3 cellular contexts compared by ENCODE assay signal in the genomic region with DNA sequence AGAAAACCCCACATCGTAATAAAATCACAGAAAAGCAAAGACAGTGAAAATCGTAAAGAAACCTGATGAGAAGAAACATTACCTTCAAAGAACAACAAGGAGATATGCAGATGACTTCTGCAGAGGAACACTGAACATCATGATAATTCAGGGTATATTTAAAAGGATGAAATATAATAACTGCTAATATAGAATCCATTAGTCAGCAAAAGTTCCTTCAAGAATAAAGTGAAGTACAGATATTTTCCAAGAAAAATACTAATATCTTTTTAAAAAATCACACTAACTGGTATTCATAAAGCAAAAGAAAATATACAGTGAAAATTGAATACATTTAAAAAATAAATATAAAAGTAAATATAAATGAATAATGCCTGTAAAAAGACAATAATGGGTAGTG.
TF ChIP-seq lines count a peak whose summit lies in the region.

No MANE protein-coding gene starts in this region.

TF ChIP-seq in HepG2, 621 proteins besides CTCF, POLR2A, EP300 and RAD21:
- no peak for TF ChIP-seq RORA (CRISPR knock-in tag; IDR thresholded peaks at IDR 0.05)
- no peak for TF ChIP-seq ZNF263 (CRISPR knock-in tag; IDR thresholded peaks at IDR 0.05)
- TF ChIP-seq MAFK (conservative IDR thresholded peaks at IDR 0.05 in 1 of 2, IDR thresholded peaks at IDR 0.05 in 1 of 2; ENCODE audit: low read length in 2 of 2) = peak; percentile 66 to 92
- TF ChIP-seq MAFF (IDR thresholded peaks at IDR 0.05; ENCODE audit: low read depth, low read length) = peak; percentile 74; the same call in 1 of the 2 replicates
TF ChIP-seq in HepG2: peak in this region for 2.

TF ChIP-seq in K562, 482 proteins besides CTCF, POLR2A, EP300 and RAD21 (continues in another document):
- TF ChIP-seq POU5F1 (IDR thresholded peaks at IDR 0.05; ENCODE audit: borderline replicate concordance, low read depth, low read length, partially characterized antibody) (no peak), KLF13 (tag; IDR thresholded peaks at IDR 0.05; ENCODE audit: borderline replicate concordance, low read depth) (no peak), MED1 (CRISPR knock-in tag; IDR thresholded peaks at IDR 0.05; ENCODE audit: borderline replicate concordance) (no peak), BRCA1 (IDR thresholded peaks at IDR 0.05) (no peak), BRCA1 (CRISPR knock-in tag; IDR thresholded peaks at IDR 0.05) (no peak), ZNF311 (CRISPR knock-in tag; IDR thresholded peaks at IDR 0.05) (no peak), ZNF699 (CRISPR knock-in tag; IDR thresholded peaks at IDR 0.05; ENCODE audit: insufficient replicate concordance) (no peak), KLF1 (tag; IDR thresholded peaks at IDR 0.05) (no peak), MAFG (tag; conservative IDR thresholded peaks at IDR 0.05) (peak; percentile 52; the same call in 1 of the 2 replicates), IRF2 (CRISPR knock-in tag; IDR thresholded peaks at IDR 0.05) (no peak), ZNF121 (CRISPR knock-in tag; conservative IDR thresholded peaks at IDR 0.05) (no peak), POLR2B (IDR thresholded peaks at IDR 0.05; ENCODE audit: low read depth, partially characterized antibody) (no peak), BRF1 (IDR thresholded peaks at IDR 0.05; ENCODE audit: borderline replicate concordance, extremely low read depth, insufficient read length) (no peak), MTA1 (IDR thresholded peaks at IDR 0.05; ENCODE audit: borderline replicate concordance) (no peak), ZNF764 (CRISPR knock-in tag; IDR thresholded peaks at IDR 0.05; ENCODE audit: low read depth) (no peak), ZNF75A (CRISPR knock-in tag; IDR thresholded peaks at IDR 0.05) (no peak), EGR1 (conservative IDR thresholded peaks at IDR 0.05) (no peak), C11orf30 (IDR thresholded peaks at IDR 0.05; ENCODE audit: low read depth) (peak; percentile 62), RAD51 (IDR thresholded peaks at IDR 0.05; ENCODE audit: borderline replicate concordance, low read depth) (no peak), ZNF316 (IDR thresholded peaks at IDR 0.05) (peak; percentile 76), SAFB2 (IDR thresholded peaks at IDR 0.05; ENCODE audit: borderline replicate concordance, low read depth, low read length, severe bottlenecking) (no peak), CAMTA2 (CRISPR knock-in tag; conservative IDR thresholded peaks at IDR 0.05) (no peak), MAFF (IDR thresholded peaks at IDR 0.05; ENCODE audit: low read length) (peak; percentile 21; the same call in 1 of the 2 replicates), RCOR1 (IDR thresholded peaks at IDR 0.05; ENCODE audit: borderline replicate concordance in 1 of 2, low read depth in 2 of 2, low read length in 2 of 2) (no peak), MAFK (IDR thresholded peaks at IDR 0.05; ENCODE audit: low read length) (peak; percentile 61; the same call in 1 of the 2 replicates)
- TF ChIP-seq, protein P1, sequence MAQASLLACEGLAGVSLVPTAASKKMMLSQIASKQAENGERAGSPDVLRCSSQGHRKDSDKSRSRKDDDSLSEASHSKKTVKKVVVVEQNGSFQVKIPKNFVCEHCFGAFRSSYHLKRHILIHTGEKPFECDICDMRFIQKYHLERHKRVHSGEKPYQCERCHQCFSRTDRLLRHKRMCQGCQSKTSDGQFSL (CRISPR knock-in tag; IDR thresholded peaks at IDR 0.05) = no peak
- TF ChIP-seq, protein P1 (tag; IDR thresholded peaks at IDR 0.05) = no peak
- TF ChIP-seq, protein P2, sequence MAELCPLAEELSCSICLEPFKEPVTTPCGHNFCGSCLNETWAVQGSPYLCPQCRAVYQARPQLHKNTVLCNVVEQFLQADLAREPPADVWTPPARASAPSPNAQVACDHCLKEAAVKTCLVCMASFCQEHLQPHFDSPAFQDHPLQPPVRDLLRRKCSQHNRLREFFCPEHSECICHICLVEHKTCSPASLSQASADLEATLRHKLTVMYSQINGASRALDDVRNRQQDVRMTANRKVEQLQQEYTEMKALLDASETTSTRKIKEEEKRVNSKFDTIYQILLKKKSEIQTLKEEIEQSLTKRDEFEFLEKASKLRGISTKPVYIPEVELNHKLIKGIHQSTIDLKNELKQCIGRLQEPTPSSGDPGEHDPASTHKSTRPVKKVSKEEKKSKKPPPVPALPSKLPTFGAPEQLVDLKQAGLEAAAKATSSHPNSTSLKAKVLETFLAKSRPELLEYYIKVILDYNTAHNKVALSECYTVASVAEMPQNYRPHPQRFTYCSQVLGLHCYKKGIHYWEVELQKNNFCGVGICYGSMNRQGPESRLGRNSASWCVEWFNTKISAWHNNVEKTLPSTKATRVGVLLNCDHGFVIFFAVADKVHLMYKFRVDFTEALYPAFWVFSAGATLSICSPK (IDR thresholded peaks at IDR 0.05; ENCODE audit: borderline replicate concordance) = no peak
- TF ChIP-seq, protein P3, sequence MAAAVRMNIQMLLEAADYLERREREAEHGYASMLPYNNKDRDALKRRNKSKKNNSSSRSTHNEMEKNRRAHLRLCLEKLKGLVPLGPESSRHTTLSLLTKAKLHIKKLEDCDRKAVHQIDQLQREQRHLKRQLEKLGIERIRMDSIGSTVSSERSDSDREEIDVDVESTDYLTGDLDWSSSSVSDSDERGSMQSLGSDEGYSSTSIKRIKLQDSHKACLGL (CRISPR knock-in tag; IDR thresholded peaks at IDR 0.05; ENCODE audit: borderline replicate concordance, poor library complexity, severe bottlenecking) = no peak
- TF ChIP-seq, protein P4, sequence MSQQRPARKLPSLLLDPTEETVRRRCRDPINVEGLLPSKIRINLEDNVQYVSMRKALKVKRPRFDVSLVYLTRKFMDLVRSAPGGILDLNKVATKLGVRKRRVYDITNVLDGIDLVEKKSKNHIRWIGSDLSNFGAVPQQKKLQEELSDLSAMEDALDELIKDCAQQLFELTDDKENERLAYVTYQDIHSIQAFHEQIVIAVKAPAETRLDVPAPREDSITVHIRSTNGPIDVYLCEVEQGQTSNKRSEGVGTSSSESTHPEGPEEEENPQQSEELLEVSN (IDR thresholded peaks at IDR 0.05; ENCODE audit: borderline replicate concordance in 1 of 2, extremely low read depth in 1 of 2, insufficient read depth in 1 of 2, insufficient read length in 1 of 2, low read depth in 1 of 2, low read length in 1 of 2, poor library complexity in 1 of 2, severe bottlenecking in 1 of 2) = no peak
- TF ChIP-seq, protein P5, sequence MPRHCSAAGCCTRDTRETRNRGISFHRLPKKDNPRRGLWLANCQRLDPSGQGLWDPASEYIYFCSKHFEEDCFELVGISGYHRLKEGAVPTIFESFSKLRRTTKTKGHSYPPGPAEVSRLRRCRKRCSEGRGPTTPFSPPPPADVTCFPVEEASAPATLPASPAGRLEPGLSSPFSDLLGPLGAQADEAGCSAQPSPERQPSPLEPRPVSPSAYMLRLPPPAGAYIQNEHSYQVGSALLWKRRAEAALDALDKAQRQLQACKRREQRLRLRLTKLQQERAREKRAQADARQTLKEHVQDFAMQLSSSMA (CRISPR knock-in tag; IDR thresholded peaks at IDR 0.05) = no peak

TF ChIP-seq in SK-N-SH, 30 proteins besides CTCF, POLR2A, EP300 and RAD21:
- TF ChIP-seq, protein P6, sequence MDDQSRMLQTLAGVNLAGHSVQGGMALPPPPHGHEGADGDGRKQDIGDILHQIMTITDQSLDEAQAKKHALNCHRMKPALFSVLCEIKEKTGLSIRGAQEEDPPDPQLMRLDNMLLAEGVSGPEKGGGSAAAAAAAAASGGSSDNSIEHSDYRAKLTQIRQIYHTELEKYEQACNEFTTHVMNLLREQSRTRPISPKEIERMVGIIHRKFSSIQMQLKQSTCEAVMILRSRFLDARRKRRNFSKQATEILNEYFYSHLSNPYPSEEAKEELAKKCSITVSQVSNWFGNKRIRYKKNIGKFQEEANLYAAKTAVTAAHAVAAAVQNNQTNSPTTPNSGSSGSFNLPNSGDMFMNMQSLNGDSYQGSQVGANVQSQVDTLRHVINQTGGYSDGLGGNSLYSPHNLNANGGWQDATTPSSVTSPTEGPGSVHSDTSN (IDR thresholded peaks at IDR 0.05) = no peak
- TF ChIP-seq TCF12 (IDR thresholded peaks at IDR 0.05) (no peak), SMC3 (IDR thresholded peaks at IDR 0.05; ENCODE audit: low read depth, low read length) (no peak), JUND (IDR thresholded peaks at IDR 0.05) (no peak), MXI1 (IDR thresholded peaks at IDR 0.05; ENCODE audit: low read depth, low read length) (no peak), CHD2 (IDR thresholded peaks at IDR 0.05; ENCODE audit: low read length, partially characterized antibody) (no peak), FOSL2 (IDR thresholded peaks at IDR 0.05; ENCODE audit: borderline replicate concordance, low read depth) (no peak), RXRA (IDR thresholded peaks at IDR 0.05; ENCODE audit: borderline replicate concordance, low read depth) (no peak), ELF1 (IDR thresholded peaks at IDR 0.05) (no peak)
- TF ChIP-seq, protein P7, sequence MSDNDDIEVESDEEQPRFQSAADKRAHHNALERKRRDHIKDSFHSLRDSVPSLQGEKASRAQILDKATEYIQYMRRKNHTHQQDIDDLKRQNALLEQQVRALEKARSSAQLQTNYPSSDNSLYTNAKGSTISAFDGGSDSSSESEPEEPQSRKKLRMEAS (IDR thresholded peaks at IDR 0.05; ENCODE audit: low read depth) = no peak
